ENCODE assay signal across 1 cellular context in genomic region chr16:66256919-66257318, GRCh38.
TF ChIP-seq lines count a peak whose summit lies in the region.

No MANE protein-coding gene starts in this region.

TF ChIP-seq in WTC11, 78 proteins besides CTCF, POLR2A, EP300 and RAD21 (continued from another document):
- TF ChIP-seq GABPB1 (CRISPR knock-in tag; IDR thresholded peaks at IDR 0.05) (no peak), NFATC4 (CRISPR knock-in tag; IDR thresholded peaks at IDR 0.05) (no peak)
- TF ChIP-seq, protein P1, sequence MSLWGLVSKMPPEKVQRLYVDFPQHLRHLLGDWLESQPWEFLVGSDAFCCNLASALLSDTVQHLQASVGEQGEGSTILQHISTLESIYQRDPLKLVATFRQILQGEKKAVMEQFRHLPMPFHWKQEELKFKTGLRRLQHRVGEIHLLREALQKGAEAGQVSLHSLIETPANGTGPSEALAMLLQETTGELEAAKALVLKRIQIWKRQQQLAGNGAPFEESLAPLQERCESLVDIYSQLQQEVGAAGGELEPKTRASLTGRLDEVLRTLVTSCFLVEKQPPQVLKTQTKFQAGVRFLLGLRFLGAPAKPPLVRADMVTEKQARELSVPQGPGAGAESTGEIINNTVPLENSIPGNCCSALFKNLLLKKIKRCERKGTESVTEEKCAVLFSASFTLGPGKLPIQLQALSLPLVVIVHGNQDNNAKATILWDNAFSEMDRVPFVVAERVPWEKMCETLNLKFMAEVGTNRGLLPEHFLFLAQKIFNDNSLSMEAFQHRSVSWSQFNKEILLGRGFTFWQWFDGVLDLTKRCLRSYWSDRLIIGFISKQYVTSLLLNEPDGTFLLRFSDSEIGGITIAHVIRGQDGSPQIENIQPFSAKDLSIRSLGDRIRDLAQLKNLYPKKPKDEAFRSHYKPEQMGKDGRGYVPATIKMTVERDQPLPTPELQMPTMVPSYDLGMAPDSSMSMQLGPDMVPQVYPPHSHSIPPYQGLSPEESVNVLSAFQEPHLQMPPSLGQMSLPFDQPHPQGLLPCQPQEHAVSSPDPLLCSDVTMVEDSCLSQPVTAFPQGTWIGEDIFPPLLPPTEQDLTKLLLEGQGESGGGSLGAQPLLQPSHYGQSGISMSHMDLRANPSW (CRISPR knock-in tag; conservative IDR thresholded peaks at IDR 0.05; ENCODE audit: low read depth), result no peak
